In the genomic region with DNA sequence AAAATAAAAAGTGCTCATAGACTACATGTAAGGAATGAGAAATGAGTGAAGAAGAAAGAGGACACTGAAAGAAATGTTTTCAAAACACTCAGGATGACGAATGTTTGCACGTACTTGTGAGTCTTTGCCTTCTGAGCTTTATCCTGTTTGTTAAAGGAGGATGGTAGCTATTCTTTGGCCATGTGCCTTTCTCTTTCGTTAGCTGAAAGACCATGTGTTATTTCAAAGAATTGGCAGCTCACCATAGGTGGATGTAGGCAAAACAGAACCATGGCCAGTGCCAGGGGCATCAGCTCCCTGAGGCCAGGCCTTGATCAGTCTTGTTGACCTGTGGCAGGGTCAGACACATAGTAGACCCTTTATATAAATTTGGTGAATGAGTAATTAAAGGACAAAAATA, we compare ENCODE assay signal across 35 cellular contexts.
"Had no signal": no experiment of that assay in that cellular context is flagged by ENCODE, and none has a peak within 500 bp of the region (broad histone marks: within the 10 kb centered on the region; RNA-seq: fewer than 3 reads in every experiment).

No MANE protein-coding gene starts in this region.

- H3K27ac ChIP-seq: adrenal gland, ascending aorta, body of pancreas, brain microvascular endothelial cell, breast epithelium, cardiac muscle cell had no signal

- H3K36me3 ChIP-seq: adrenal gland, ascending aorta, brain microvascular endothelial cell, breast epithelium, cardiac muscle cell had no signal

- DNase-seq: activated effector memory CD4-positive, alpha-beta T cell treated with anti-CD3 and anti-CD28 coated beads, Interleukin-2, amount 50 U/mL, for 16 hours; activated effector memory CD4-positive, alpha-beta T cell treated with Interleukin-2 at 50 U/mL for 16 hours; activated gamma-delta T cell; activated gamma-delta T cell treated with Interleukin-2 at 50 U/mL for 16 hours; activated naive CD4-positive, alpha-beta T cell; activated naive CD4-positive, alpha-beta T cell treated with anti-CD3 and anti-CD28 coated beads for 36 hours; activated naive CD4-positive, alpha-beta T cell treated with anti-CD3 and anti-CD28 coated beads, Interleukin-2, amount 10 ng/mL, durations not matched to agents 7 days and 5 days; activated naive CD4-positive, alpha-beta T cell treated with anti-CD3 and anti-CD28 coated beads, Interleukin-2, amount 50 U/mL, for 16 hours; activated naive CD4-positive, alpha-beta T cell treated with Interleukin-2 at 50 U/mL for 16 hours; activated naive CD8-positive, alpha-beta T cell treated with anti-CD3 and anti-CD28 coated beads for 36 hours; activated naive CD8-positive, alpha-beta T cell treated with anti-CD3 and anti-CD28 coated beads, Interleukin-2, amount 10 ng/mL, durations not matched to agents 7 days and 5 days; activated naive CD8-positive, alpha-beta T cell treated with anti-CD3 and anti-CD28 coated beads, Interleukin-2, amount 50 U/mL, for 24 hours; activated T-cell treated with anti-CD3 and anti-CD28 coated beads for 4 hours; activated T-cell treated with anti-CD3 and anti-CD28 coated beads, Interleukin-2, amount 50 U/mL, for 1 hour; activated T-cell treated with anti-CD3 and anti-CD28 coated beads, Interleukin-2, amount 50 U/mL, for 24 hours; activated T-cell treated with anti-CD3 and anti-CD28 coated beads, Interleukin-2, amount 50 U/mL, for 4 hours; activated T-cell treated with anti-CD3 and anti-CD28 coated beads, Interleukin-2, amount 50 U/mL, for 48 hours; activated T-cell treated with anti-CD3 and anti-CD28 coated beads, Interleukin-2, amount 50 U/mL, for 72 hours; adrenal gland; amniotic stem cell; amygdala; anterior cingulate cortex; aorta; body of pancreas; brain microvascular endothelial cell; caudate nucleus; central memory CD4-positive, alpha-beta T cell; cerebellar nuclear complex had no signal

- H3K4me1 ChIP-seq: adrenal gland, ascending aorta, body of pancreas, breast epithelium had no signal

- H3K9me3 ChIP-seq: adrenal gland, ascending aorta, body of pancreas, breast epithelium had no signal

- FAIRE-seq: astrocyte, bronchial epithelial cell had no signal

- H3K27me3 ChIP-seq: adrenal gland, ascending aorta, body of pancreas, brain microvascular endothelial cell, breast epithelium, cardiac muscle cell had no signal

- H3K4me3 ChIP-seq: adrenal gland, ascending aorta, body of pancreas, breast epithelium, cardiac muscle cell had no signal

- ATAC-seq: activated naive CD4-positive, alpha-beta T cell treated with anti-CD3 and anti-CD28 coated beads, Interleukin-2, amount 50 U/mL, for 72 hours; activated naive CD8-positive, alpha-beta T cell treated with anti-CD3 and anti-CD28 coated beads, Interleukin-2, amount 50 U/mL, for 24 hours; activated T-cell treated with anti-CD3 and anti-CD28 coated beads, Interleukin-2, amount 50 U/mL, for 4 hours; activated T-cell treated with anti-CD3 and anti-CD28 coated beads, Interleukin-2, amount 50 U/mL, for 72 hours; activated T-helper 17 cell treated with anti-CD3 and anti-CD28 coated beads, Interleukin-2, amount 50 U/mL, for 72 hours; body of pancreas had no signal
